8 cellular contexts compared by ENCODE assay signal in the genomic region with DNA sequence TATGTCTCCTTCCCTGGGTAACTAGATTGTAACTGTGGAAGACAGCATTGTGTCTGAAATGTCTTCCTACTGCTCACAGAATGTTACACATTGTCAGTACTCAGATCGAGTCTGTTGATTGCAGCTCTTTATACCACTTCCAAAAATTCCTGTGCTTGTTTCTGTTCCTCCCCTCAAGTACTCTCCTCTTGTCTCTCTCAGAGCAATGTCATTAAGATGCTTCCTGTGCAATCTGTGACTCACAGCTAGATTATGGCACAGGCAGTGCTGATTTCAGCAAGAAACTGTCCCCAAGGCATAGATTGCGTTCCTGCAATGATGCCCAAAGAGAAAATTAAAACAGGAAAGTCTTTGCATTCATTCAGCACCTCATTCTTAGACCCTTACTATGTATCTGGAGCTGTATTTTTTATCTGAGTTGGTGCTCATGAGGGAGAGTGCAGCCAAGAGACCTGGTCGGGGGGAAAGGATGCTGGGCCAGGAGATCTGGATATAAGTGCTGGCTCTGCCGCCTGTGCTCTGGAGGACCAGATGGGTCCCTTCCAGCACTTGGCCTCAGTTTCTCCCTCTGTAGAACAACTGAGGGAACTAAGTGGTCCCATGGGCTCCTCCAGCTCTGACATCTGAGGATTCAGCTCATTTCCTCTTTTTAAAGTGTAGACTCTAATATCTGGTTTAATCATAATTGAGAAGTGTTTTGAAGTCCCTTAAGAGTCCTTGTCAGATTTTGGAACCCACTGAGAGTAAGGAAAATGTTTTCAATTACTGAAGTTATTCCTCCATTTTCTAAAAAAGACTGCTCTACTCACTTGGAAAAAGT. TPM values are rescaled to one million over a fixed set of nuclear protein-coding genes. Genes with fewer than 3 reads are reported as not detected.
DNase-seq lines count a peak whose midpoint lies in the region; ATAC-seq and TF ChIP-seq lines count a peak whose summit lies in the region.

No MANE protein-coding gene starts in this region.

- no TSS peak for BruUV-seq in Panc1 (replicated peaks; lab: Mats Ljungman, UMichigan)

- TF ChIP-seq POLR2A in gastrocnemius medialis (IDR thresholded peaks at IDR 0.05): peak in 1 of 2 donors; percentile 17

- H3K27ac ChIP-seq in Panc1 (ENCODE audit: low read length) (no peak overlapping the region), gastrocnemius medialis (no peak overlapping the region)

- no peak for TF ChIP-seq CTCF in Panc1 (IDR thresholded peaks at IDR 0.05)
- no peak for TF ChIP-seq CTCF in fibroblast of pulmonary artery (IDR thresholded peaks at IDR 0.05; ENCODE audit: low read length, missing control alignments)
- TF ChIP-seq CTCF in gastrocnemius medialis (IDR thresholded peaks at IDR 0.05 in 4 of 5, conservative IDR thresholded peaks at IDR 0.05 in 1 of 5): no peak

- H3K9me3 ChIP-seq in Panc1 (ENCODE audit: control insufficient read depth, insufficient read depth, low read depth, low read length): no peaks in the 10 kb centered on the region
- H3K9me3 ChIP-seq in gastrocnemius medialis: no peaks in the 10 kb centered on the region

- peak; percentile 55 for DNase-seq in GM04504 (ENCODE audit: low read depth)
- no peak for DNase-seq in Panc1 (ENCODE audit: low read depth, low spot score)
- DNase-seq in fibroblast of pulmonary artery (ENCODE audit: low read depth): peak; percentile 51
- peak; percentile 14 to 40 for DNase-seq in gastrocnemius medialis
- no peak for DNase-seq in activated gamma-delta T cell (lab: John Stamatoyannopoulos, UW)

- POLR2A ChIA-PET in Panc1 (lab: Charles Lee): interaction anchor here (1.1 kb wide), 1 partner anchor 33 kb away, joined by 4 read pairs; no protein-coding TSS in a partner anchor

- no peaks in the 10 kb centered on the region for H3K27me3 ChIP-seq in Panc1 (ENCODE audit: control insufficient read depth, insufficient read depth, low read length)
- H3K27me3 ChIP-seq in gastrocnemius medialis: no peaks in the 10 kb centered on the region

- no peaks in the 10 kb centered on the region for H3K36me3 ChIP-seq in Panc1 (ENCODE audit: control insufficient read depth, insufficient read depth, low read length)
- H3K36me3 ChIP-seq in gastrocnemius medialis: no peaks in the 10 kb centered on the region

- CTCF ChIA-PET in Panc1 (lab: Charles Lee): interaction anchor here (0.6 kb wide), 1 partner anchor 98 kb away, joined by 4 read pairs; no protein-coding TSS in a partner anchor

- in situ Hi-C loops in Panc1 (cut with HindIII; ENCODE audit: low pct_unique_long_range_greater_than_20kb, low sequenced_read_pairs) (no loop called here), gastrocnemius medialis (cut with MboI; ENCODE audit: low sequenced_read_pairs in 4 of 4) (no loop called here)

- ATAC-seq in Panc1 (peak; percentile 69), gastrocnemius medialis (peak; percentile 70 to 84), HG02623 (IDR thresholded peaks at IDR 0.05; ENCODE audit: unreplicated experiment) (no peak), HG03135 (IDR thresholded peaks at IDR 0.05; ENCODE audit: unreplicated experiment) (no peak), HG03521 (IDR thresholded peaks at IDR 0.05; ENCODE audit: unreplicated experiment) (no peak)

- H3K4me3 ChIP-seq in Panc1 (ENCODE audit: low read depth in 2 of 2, low read length in 2 of 2): no peak overlapping the region
- no peak overlapping the region for H3K4me3 ChIP-seq in fibroblast of pulmonary artery (replicated peaks; ENCODE audit: low read depth, low read length)
- no peak overlapping the region for H3K4me3 ChIP-seq in gastrocnemius medialis

- intact Hi-C loops in Panc1 (cut with micrococcal nuclease; ENCODE audit: unreplicated experiment): no loop called here
- intact Hi-C loops in gastrocnemius medialis (cut with DNase I; ENCODE audit: low total_unique reads): no loop called here

- H3K4me1 ChIP-seq in Panc1 (ENCODE audit: control insufficient read depth, insufficient read depth, low read length) (no peaks in the 10 kb centered on the region), gastrocnemius medialis (peaks cover 0 to 3% of the 10 kb centered on the region in 2 donors)

RNA-seq across cellular contexts. Expression of a gene that starts 40.8 kb away (rescaled TPM):
- total RNA-seq in Panc1 (2021; ENCODE audit: unreplicated experiment) (99.9 TPM), gastrocnemius medialis (10 to 100 TPM; 22.3 to 50.0 (median 47.3) TPM)
- polyA plus RNA-seq in Panc1 (2012; ENCODE audit: insufficient read length): 98.1 TPM

RNA-seq across cellular contexts. Expression of a gene that starts 54.9 kb away (rescaled TPM):
- 40.9 TPM for total RNA-seq in Panc1 (2021; ENCODE audit: unreplicated experiment)
- polyA plus RNA-seq in Panc1 (2012; ENCODE audit: insufficient read length): 66.3 TPM
- total RNA-seq in gastrocnemius medialis: 10 to 100 TPM; 37.1 to 63.5 (median 42.5) TPM

Comparison
In these comparisons a context has a peak if more than half of its experiments do, and no peak if none do; other contexts are left out.
1. DNase-seq: peak in GM04504 (single experiment), fibroblast of pulmonary artery (single experiment) and gastrocnemius medialis (2 of 2); none in Panc1 (single experiment) and activated gamma-delta T cell (single experiment).
2. ATAC-seq: peak in Panc1 (single experiment) and gastrocnemius medialis (2 of 2); none in HG02623 (single experiment), HG03135 (single experiment) and HG03521 (single experiment).